In the genomic region with DNA sequence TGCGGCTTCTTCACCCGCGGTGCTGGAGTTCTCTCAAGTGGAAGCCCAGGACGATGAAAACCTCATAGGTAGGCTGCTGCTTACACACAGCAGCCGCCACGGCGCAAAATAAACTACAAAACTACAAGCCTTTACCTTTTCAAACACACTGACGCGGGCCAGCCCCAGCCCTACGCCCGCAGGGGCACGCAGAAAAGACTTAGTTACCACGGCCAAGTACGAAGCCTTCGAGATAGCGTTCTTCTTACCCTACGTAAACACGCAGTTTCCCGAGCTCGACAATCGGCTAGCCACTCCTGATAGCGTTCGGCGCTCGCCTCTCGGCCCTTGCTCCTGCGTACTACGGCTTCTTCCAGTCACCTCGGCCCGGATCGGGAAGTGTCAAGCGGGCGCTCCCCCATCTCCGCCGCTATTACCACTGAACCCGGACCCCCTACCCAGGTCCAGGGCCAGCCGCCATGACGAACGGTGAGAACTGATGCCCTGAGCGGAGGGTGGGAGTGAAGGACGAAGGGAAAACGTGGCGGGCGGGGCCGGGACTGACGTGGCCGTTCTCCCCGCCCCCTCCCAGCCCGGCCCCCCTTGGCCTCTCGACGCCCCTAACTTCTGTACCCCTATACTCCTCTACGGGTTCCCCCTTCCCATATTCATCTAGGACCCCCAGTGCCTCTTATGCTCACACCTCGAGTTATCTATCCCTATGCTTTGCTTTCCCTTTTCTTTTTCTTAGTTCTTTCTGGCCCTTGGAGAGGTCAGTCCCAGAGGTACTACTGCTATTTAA, we compare ENCODE assay signal across 8 cellular contexts. TPM values are rescaled to one million over a fixed set of nuclear protein-coding genes. Genes with fewer than 3 reads are reported as not detected.
DNase-seq lines count a peak whose midpoint lies in the region; ATAC-seq and TF ChIP-seq lines count a peak whose summit lies in the region.

A gene (plus strand): TSS at position 350 of the 781 bp plus-strand sequence. CDS start 109 bp downstream, at position 459.

- TF ChIP-seq CTCF in coronary artery (IDR thresholded peaks at IDR 0.05): no peak

- CTCF ChIA-PET in activated CD4-positive, alpha-beta T cell treated with anti-CD3 and anti-CD28 coated beads, Interleukin-2, amount 10 ng/mL, durations not matched to agents 7 days and 5 days (lab: Charles Lee): interaction anchor here (0.6 to 1.7 kb wide), 7 partner anchors 8 to 556 kb away, joined by 3 to 21 read pairs (median 3); a partner anchor contains a TSS

- no peaks in the 10 kb centered on the region for H3K9me3 ChIP-seq in BLaER1

- peak within 1 kb of the TSS; percentile 97 for H3K27ac Mint-ChIP-seq in activated CD4-positive, alpha-beta T cell treated with anti-CD3 and anti-CD28 coated beads, Interleukin-2, amount 10 ng/mL, durations not matched to agents 7 days and 5 days

- H3K4me3 ChIP-seq in BLaER1: peak within 1 kb of the TSS; percentile 85
- peak within 1 kb of the TSS; percentile 95 for H3K4me3 ChIP-seq in coronary artery

- peaks cover 30% of the 10 kb centered on the region for H3K4me1 ChIP-seq in BLaER1

- H3K4me2 ChIP-seq in BLaER1: peak within 1 kb of the TSS; percentile 88

- ATAC-seq in GM19351 (IDR thresholded peaks at IDR 0.05; ENCODE audit: unreplicated experiment): peak; percentile 81
- peak; percentile 83 for ATAC-seq in HG03520 (IDR thresholded peaks at IDR 0.05; ENCODE audit: unreplicated experiment)
- peak; percentile 92 for ATAC-seq in left lobe of liver

- POLR2A ChIA-PET in activated CD4-positive, alpha-beta T cell treated with anti-CD3 and anti-CD28 coated beads, Interleukin-2, amount 10 ng/mL, durations not matched to agents 7 days and 5 days (lab: Charles Lee): interaction anchor here (0.6 to 1.6 kb wide), 2 partner anchors 9 to 20 kb away, joined by 3 to 8 read pairs; no protein-coding TSS in a partner anchor

- peaks cover 2% of the 10 kb centered on the region; the same call in 1 of the 2 replicates for H4K20me1 ChIP-seq in BLaER1

- no peaks in the 10 kb centered on the region for H3K27me3 ChIP-seq in BLaER1

- H3K27ac ChIP-seq in BLaER1 (peak within 1 kb of the TSS; percentile 76), coronary artery (peak within 1 kb of the TSS; percentile 94 to 98)

- H3K27me3 Mint-ChIP-seq in activated CD4-positive, alpha-beta T cell treated with anti-CD3 and anti-CD28 coated beads, Interleukin-2, amount 10 ng/mL, durations not matched to agents 7 days and 5 days: no peaks in the 10 kb centered on the region

- H3K4me3 Mint-ChIP-seq in activated CD4-positive, alpha-beta T cell treated with anti-CD3 and anti-CD28 coated beads, Interleukin-2, amount 10 ng/mL, durations not matched to agents 7 days and 5 days: peak within 1 kb of the TSS; percentile 80

- H3K36me3 Mint-ChIP-seq in activated CD4-positive, alpha-beta T cell treated with anti-CD3 and anti-CD28 coated beads, Interleukin-2, amount 10 ng/mL, durations not matched to agents 7 days and 5 days (ENCODE audit: low read depth): peaks cover 31% of the 10 kb centered on the region

- H3K9ac ChIP-seq in BLaER1: peak within 1 kb of the TSS; percentile 81

- H3K9me3 Mint-ChIP-seq in activated CD4-positive, alpha-beta T cell treated with anti-CD3 and anti-CD28 coated beads, Interleukin-2, amount 10 ng/mL, durations not matched to agents 7 days and 5 days: no peaks in the 10 kb centered on the region

- DNase-seq in NCI-H69 (lab: John Stamatoyannopoulos, UW) (peak; percentile 90), coronary artery (ENCODE audit: low spot score) (peak; percentile 95), left lobe of liver (ENCODE audit: low spot score) (peak; percentile 94)
- peak; percentile 93 for DNase-seq in activated CD4-positive, alpha-beta T cell treated with anti-CD3 and anti-CD28 coated beads, Interleukin-2, amount 10 ng/mL, durations not matched to agents 7 days and 5 days
- DNase-seq in stimulated activated CD4-positive, alpha-beta T cell treated with anti-CD3 and anti-CD28 coated beads, Interleukin-2, amount 100 ng/mL, for 24 hours: peak; percentile 86 to 87

- H3K4me1 Mint-ChIP-seq in activated CD4-positive, alpha-beta T cell treated with anti-CD3 and anti-CD28 coated beads, Interleukin-2, amount 10 ng/mL, durations not matched to agents 7 days and 5 days: peaks cover 37% of the 10 kb centered on the region

- H3K36me3 ChIP-seq in BLaER1: peaks cover 25% of the 10 kb centered on the region

RNA-seq across cellular contexts. Expression of the gene that starts here (rescaled TPM):
- 10 to 100 TPM; 27.6 to 29.1 TPM for total RNA-seq in activated CD4-positive, alpha-beta T cell treated with anti-CD3 and anti-CD28 coated beads, Interleukin-2, amount 10 ng/mL, durations not matched to agents 7 days and 5 days
- 18.9 TPM for total RNA-seq in left lobe of liver

Comparison
In these comparisons a context has a peak if more than half of its experiments do, and no peak if none do; other contexts are left out.
1. Peak in every context shown above with its lines: DNase-seq, ATAC-seq, H3K4me3 ChIP-seq and H3K27ac ChIP-seq.